In the genomic region with DNA sequence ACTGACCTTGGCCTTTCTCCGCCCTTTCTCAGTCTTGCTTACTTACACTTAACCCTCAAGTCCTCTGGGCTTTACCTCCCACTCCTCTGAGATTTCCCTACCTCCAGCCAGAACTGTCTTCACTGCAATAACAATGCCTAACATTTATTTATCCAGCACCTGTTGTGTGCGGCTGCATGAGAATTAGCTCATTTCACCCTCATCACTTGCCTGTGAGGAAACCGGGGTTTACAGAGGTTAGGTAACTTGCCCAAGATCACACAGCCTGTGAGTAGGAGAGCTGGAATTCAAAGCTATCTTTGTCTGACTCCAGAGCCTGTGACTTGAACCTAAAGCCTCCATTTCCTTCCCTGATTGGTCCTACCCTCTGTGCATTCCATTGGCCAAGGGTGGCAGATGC, we compare ENCODE assay signal across 17 cellular contexts. TPM values are rescaled to one million over a fixed set of nuclear protein-coding genes. Genes with fewer than 3 reads are reported as not detected.
DNase-seq lines count a peak whose midpoint lies in the region; ATAC-seq and TF ChIP-seq lines count a peak whose summit lies in the region.
"Had no signal": no experiment of that assay in that cellular context is flagged by ENCODE, and none has a peak within 500 bp of the region (broad histone marks: within the 10 kb centered on the region; RNA-seq: fewer than 3 reads in every experiment).

No MANE protein-coding gene starts in this region.

- no peaks in the 10 kb centered on the region for H3K27me3 ChIP-seq in psoas muscle (ENCODE audit: insufficient read depth in 3 of 3, low read length in 2 of 3)
- H3K27me3 ChIP-seq in BE2C = no peaks in the 10 kb centered on the region

- H3K4me3 Mint-ChIP-seq in activated CD4-positive, alpha-beta T cell treated with anti-CD3 and anti-CD28 coated beads for 36 hours = peak overlapping the region; percentile 89
- H3K4me3 Mint-ChIP-seq in WTC11 = peak overlapping the region; percentile 16; the same call in 1 of the 2 replicates

- DNase-seq in activated CD4-positive, alpha-beta T cell treated with anti-CD3 and anti-CD28 coated beads for 36 hours = no peak
- no peak for DNase-seq in activated CD4-positive, alpha-beta T cell treated with anti-CD3 and anti-CD28 coated beads, Interleukin-2, amount 50 U/mL, for 1 hour
- DNase-seq in WTC11 (ENCODE audit: low spot score) (no peak), epithelial cell of prostate (ENCODE audit: low read depth, low spot score) (no peak), psoas muscle (no peak), NK-92 (lab: John Stamatoyannopoulos, UW; ENCODE audit: unreplicated experiment) (no peak), AG08395 (ENCODE audit: low spot score) (no peak), BE2C (no peak)
- DNase-seq: amniotic stem cell, DMS 273 treated with DMSO at 0.1 percent for 48 hours, foreskin fibroblast, mucosa of descending colon, NCI-H1105, NCI-H226, OCI-M1 had no signal

- CTCF ChIA-PET in activated CD4-positive, alpha-beta T cell treated with anti-CD3 and anti-CD28 coated beads for 36 hours (lab: Charles Lee) = interaction anchor here (0.6 kb wide), 1 partner anchor 107 kb away, joined by 3 read pairs; no protein-coding TSS in a partner anchor
- CTCF ChIA-PET in WTC11 (lab: Charles Lee) = no interaction called here

- H3K4me1 Mint-ChIP-seq in activated CD4-positive, alpha-beta T cell treated with anti-CD3 and anti-CD28 coated beads for 36 hours = peaks cover 49% of the 10 kb centered on the region
- H3K4me1 Mint-ChIP-seq in WTC11 = peaks cover 28% of the 10 kb centered on the region

- H3K27ac Mint-ChIP-seq in activated CD4-positive, alpha-beta T cell treated with anti-CD3 and anti-CD28 coated beads for 36 hours = peak overlapping the region; percentile 86
- H3K27ac Mint-ChIP-seq in WTC11 = peak overlapping the region; percentile 37

- H3K27ac ChIP-seq in epithelial cell of prostate = peak overlapping the region; percentile 8
- H3K27ac ChIP-seq in psoas muscle = peak overlapping the region; percentile 96
- H3K27ac ChIP-seq: A549 had no signal

- H3K4me1 ChIP-seq in psoas muscle (peaks cover 40% of the 10 kb centered on the region), BE2C (peaks cover 6% of the 10 kb centered on the region; the same call in 1 of the 2 replicates)

- 41 to 60% (median 48%) methylated on average over 3 of the region's 3 CpGs for WGBS in psoas muscle, 3 donors

- no peak for ATAC-seq in activated CD4-positive, alpha-beta T cell treated with anti-CD3 and anti-CD28 coated beads for 36 hours
- no peak for ATAC-seq in WTC11
- ATAC-seq in psoas muscle = peak in 2 of 4 donors; percentile 13 to 60
- ATAC-seq: A549, mucosa of descending colon had no signal

- H3K27me3 Mint-ChIP-seq in activated CD4-positive, alpha-beta T cell treated with anti-CD3 and anti-CD28 coated beads for 36 hours = no peaks in the 10 kb centered on the region
- H3K27me3 Mint-ChIP-seq in WTC11 (ENCODE audit: low read depth) = no peaks in the 10 kb centered on the region

- no peak for TF ChIP-seq CTCF in WTC11 (IDR thresholded peaks at IDR 0.05)
- TF ChIP-seq CTCF in psoas muscle (IDR thresholded peaks at IDR 0.05) = no peak
- no peak for TF ChIP-seq CTCF in BE2C (IDR thresholded peaks at IDR 0.05; ENCODE audit: low read depth, low read length)

- no peaks in the 10 kb centered on the region for H3K9me3 Mint-ChIP-seq in activated CD4-positive, alpha-beta T cell treated with anti-CD3 and anti-CD28 coated beads for 36 hours (ENCODE audit: low read depth)
- H3K9me3 Mint-ChIP-seq in WTC11 = no peaks in the 10 kb centered on the region

- peaks cover 77% of the 10 kb centered on the region for H3K36me3 Mint-ChIP-seq in activated CD4-positive, alpha-beta T cell treated with anti-CD3 and anti-CD28 coated beads for 36 hours (ENCODE audit: low read depth)
- H3K36me3 Mint-ChIP-seq in WTC11 = peaks cover 21% of the 10 kb centered on the region

- intact Hi-C loops in activated CD4-positive, alpha-beta T cell treated with anti-CD3 and anti-CD28 coated beads for 36 hours (cut with DNase I, micrococcal nuclease) = no loop called here
- intact Hi-C loops in psoas muscle (cut with DNase I) = loop anchor here in 1 of 2 donors (5.0 kb wide), 1 partner anchor 72 kb away; no protein-coding TSS in a partner anchor

- H3K36me3 ChIP-seq in psoas muscle (ENCODE audit: insufficient read depth in 1 of 2, low read depth in 1 of 2) = peaks cover 4 to 28% of the 10 kb centered on the region in 2 donors
- peaks cover 12% of the 10 kb centered on the region for H3K36me3 ChIP-seq in BE2C

- no peaks in the 10 kb centered on the region for H3K9me3 ChIP-seq in psoas muscle
- no peaks in the 10 kb centered on the region for H3K9me3 ChIP-seq in BE2C
- H3K9me3 ChIP-seq: A549, mucosa of descending colon had no signal

- no peak overlapping the region for H3K4me3 ChIP-seq in psoas muscle
- no peak overlapping the region for H3K4me3 ChIP-seq in BE2C (ENCODE audit: low read depth, low read length)
- H3K4me3 ChIP-seq: A549, mucosa of descending colon, skin epidermis had no signal

- POLR2A ChIA-PET in activated CD4-positive, alpha-beta T cell treated with anti-CD3 and anti-CD28 coated beads for 36 hours (lab: Charles Lee) = interaction anchor here (1.0 to 1.4 kb wide), 2 partner anchors 75 to 77 kb away, joined by 3 to 7 read pairs; no protein-coding TSS in a partner anchor
- POLR2A ChIA-PET in WTC11 (lab: Charles Lee) = no interaction called here

TF ChIP-seq in WTC11, 78 proteins besides CTCF, POLR2A, EP300 and RAD21 (continues in another document):
- TF ChIP-seq MYBL2 (CRISPR knock-in tag; IDR thresholded peaks at IDR 0.05) (no peak), IRF1 (CRISPR knock-in tag; IDR thresholded peaks at IDR 0.05) (no peak), ATF2 (CRISPR knock-in tag; IDR thresholded peaks at IDR 0.05; ENCODE audit: borderline replicate concordance, low read depth) (no peak), GABPB1 (CRISPR knock-in tag; IDR thresholded peaks at IDR 0.05) (no peak), ZNF416 (CRISPR knock-in tag; IDR thresholded peaks at IDR 0.05) (no peak)
- TF ChIP-seq, protein P1, sequence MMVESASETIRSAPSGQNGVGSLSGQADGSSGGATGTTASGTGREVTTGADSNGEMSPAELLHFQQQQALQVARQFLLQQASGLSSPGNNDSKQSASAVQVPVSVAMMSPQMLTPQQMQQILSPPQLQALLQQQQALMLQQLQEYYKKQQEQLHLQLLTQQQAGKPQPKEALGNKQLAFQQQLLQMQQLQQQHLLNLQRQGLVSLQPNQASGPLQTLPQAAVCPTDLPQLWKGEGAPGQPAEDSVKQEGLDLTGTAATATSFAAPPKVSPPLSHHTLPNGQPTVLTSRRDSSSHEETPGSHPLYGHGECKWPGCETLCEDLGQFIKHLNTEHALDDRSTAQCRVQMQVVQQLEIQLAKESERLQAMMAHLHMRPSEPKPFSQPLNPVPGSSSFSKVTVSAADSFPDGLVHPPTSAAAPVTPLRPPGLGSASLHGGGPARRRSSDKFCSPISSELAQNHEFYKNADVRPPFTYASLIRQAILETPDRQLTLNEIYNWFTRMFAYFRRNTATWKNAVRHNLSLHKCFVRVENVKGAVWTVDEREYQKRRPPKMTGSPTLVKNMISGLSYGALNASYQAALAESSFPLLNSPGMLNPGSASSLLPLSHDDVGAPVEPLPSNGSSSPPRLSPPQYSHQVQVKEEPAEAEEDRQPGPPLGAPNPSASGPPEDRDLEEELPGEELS (CRISPR knock-in tag; IDR thresholded peaks at IDR 0.05) = no peak

RNA-seq across cellular contexts. Expression of gene POFUT1, which starts 2.5 kb away (rescaled TPM):
- total RNA-seq in activated CD4-positive, alpha-beta T cell treated with anti-CD3 and anti-CD28 coated beads for 36 hours = 10 to 100 TPM; 51.8 to 54.3 TPM
- total RNA-seq in WTC11 (2021) (23.4 to 29.4 TPM (median 25.2 TPM) in 3 replicates), psoas muscle (10 to 100 TPM; 14.0 to 20.8 (median 17.1) TPM)
- polyA plus RNA-seq in psoas muscle = 10 to 100 TPM in 1 of 3 donors, 1 to 10 TPM in 2; 7.8 to 22.9 (median 8.1) TPM
- 18.2 TPM for polyA plus RNA-seq in BE2C (2012; ENCODE audit: insufficient read depth, insufficient read length, low read depth)

RNA-seq across cellular contexts. Expression of gene PLAGL2, which starts 2.7 kb away (rescaled TPM):
- 10 to 100 TPM; 89.1 to 98.2 TPM for total RNA-seq in activated CD4-positive, alpha-beta T cell treated with anti-CD3 and anti-CD28 coated beads for 36 hours
- total RNA-seq in WTC11 (2021) = 21.4 to 22.6 TPM (median 22.6 TPM) in 3 replicates
- total RNA-seq in psoas muscle = 1 to 10 TPM; 4.9 to 9.6 (median 6.0) TPM
- polyA plus RNA-seq in psoas muscle = 1 to 10 TPM; 1.7 to 5.3 (median 2.3) TPM
- 15.5 TPM for polyA plus RNA-seq in BE2C (2012; ENCODE audit: insufficient read depth, insufficient read length, low read depth)
